Comparison of ENCODE assay signal across 24 cellular contexts in the genomic region with DNA sequence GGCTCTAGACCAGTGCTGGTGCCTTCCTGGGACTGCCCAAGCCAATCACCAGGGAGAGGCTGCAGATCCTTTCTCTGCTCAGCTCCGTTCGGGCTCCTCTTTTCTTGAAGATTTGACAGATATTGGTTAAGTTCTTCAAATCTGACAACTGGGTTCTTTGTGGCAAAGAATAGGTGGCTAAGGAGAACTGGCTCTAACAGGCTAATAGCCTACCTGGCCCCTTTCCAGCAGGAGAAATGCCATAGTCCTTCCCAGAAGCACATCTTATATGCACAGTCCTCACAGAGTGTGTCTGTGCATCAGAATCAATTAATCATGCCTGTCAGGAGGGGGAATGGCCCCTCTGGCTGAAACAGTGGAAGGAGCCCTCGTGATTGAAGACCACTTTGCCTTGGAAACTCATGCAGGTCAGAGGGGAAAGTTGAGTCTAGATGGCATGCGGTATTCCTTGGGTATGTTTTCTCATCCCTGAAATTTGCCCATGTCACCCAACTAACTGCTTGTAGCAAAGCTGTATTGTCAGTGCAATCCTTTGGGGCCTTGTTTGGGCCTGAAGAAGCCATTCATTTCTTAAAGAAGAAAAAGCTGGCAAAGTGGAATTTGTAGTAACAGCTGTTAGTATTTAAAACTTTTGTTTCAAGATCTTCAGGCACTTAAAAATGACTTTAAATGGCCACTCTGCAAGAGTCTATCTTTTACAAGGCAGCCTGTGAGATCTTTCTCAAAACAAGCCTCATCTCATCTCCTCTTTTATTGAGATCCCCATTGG.
A peak's percentile ranks its signal among the peaks of the same experiment; 100 is the strongest.
DNase-seq lines count a peak whose midpoint lies in the region; ATAC-seq and TF ChIP-seq lines count a peak whose summit lies in the region.
"Had no signal": no experiment of that assay in that cellular context is flagged by ENCODE, and none has a peak within 500 bp of the region (broad histone marks: within the 10 kb centered on the region; RNA-seq: fewer than 3 reads in every experiment).

No MANE protein-coding gene starts in this region.

- H2BK5ac ChIP-seq in IMR-90 (ENCODE audit: low read depth, low read length, poor library complexity, severe bottlenecking) = no peak overlapping the region

- H3K27ac Mint-ChIP-seq in natural killer cell treated with Interleukin-12 subunit alpha and Interleukin-12 subunit beta and Interleukin-15 and Interleukin-18, amount 100 ng/mL, for 72 hours = no peak overlapping the region
- H3K27ac Mint-ChIP-seq: activated naive CD8-positive, alpha-beta T cell treated with anti-CD3 and anti-CD28 coated beads, Interleukin-2, amount 10 ng/mL, durations not matched to agents 7 days and 5 days; CD4-positive, alpha-beta T cell; effector memory CD8-positive, alpha-beta T cell had no signal

- TF ChIP-seq RAD21 in IMR-90 (IDR thresholded peaks at IDR 0.05; ENCODE audit: low read length) = no peak

- H2AK9ac ChIP-seq in IMR-90 (replicated peaks; ENCODE audit: low read depth, low read length, poor library complexity) = no peak overlapping the region

- no peak overlapping the region for H3K4me3 Mint-ChIP-seq in natural killer cell treated with Interleukin-12 subunit alpha and Interleukin-12 subunit beta and Interleukin-15 and Interleukin-18, amount 100 ng/mL, for 72 hours
- H3K4me3 Mint-ChIP-seq: activated naive CD8-positive, alpha-beta T cell treated with anti-CD3 and anti-CD28 coated beads, Interleukin-2, amount 10 ng/mL, durations not matched to agents 7 days and 5 days; CD4-positive, alpha-beta T cell; effector memory CD8-positive, alpha-beta T cell; naive thymus-derived CD4-positive, alpha-beta T cell had no signal

- H3K9me1 ChIP-seq in IMR-90 (ENCODE audit: insufficient read depth, low read length) = peaks cover 6% of the 10 kb centered on the region; the same call in 1 of the 2 replicates

- H3K4me1 Mint-ChIP-seq in natural killer cell treated with Interleukin-12 subunit alpha and Interleukin-12 subunit beta and Interleukin-15 and Interleukin-18, amount 100 ng/mL, for 72 hours (ENCODE audit: low read depth in 2 of 2) = no peaks in the 10 kb centered on the region
- H3K4me1 Mint-ChIP-seq: activated naive CD8-positive, alpha-beta T cell treated with anti-CD3 and anti-CD28 coated beads, Interleukin-2, amount 10 ng/mL, durations not matched to agents 7 days and 5 days had no signal

- DNase-seq in IMR-90 (no peak), ecto neural progenitor cell (ENCODE audit: low spot score) (peak; percentile 37), tibial nerve (ENCODE audit: low spot score in 2 of 2) (no peak), gastrocnemius medialis (no peak)
- no peak for DNase-seq in activated CD8-positive, alpha-beta memory T cell treated with anti-CD3 and anti-CD28 coated beads, Interleukin-2, amount 50 U/mL, for 4 hours
- DNase-seq in activated naive CD4-positive, alpha-beta T cell (lab: John Stamatoyannopoulos, UW) = no peak
- no peak for DNase-seq in natural killer cell treated with Interleukin-12 subunit alpha and Interleukin-12 subunit beta and Interleukin-15 and Interleukin-18, amount 100 ng/mL, for 72 hours (ENCODE audit: low spot score)
- DNase-seq: activated naive CD8-positive, alpha-beta T cell treated with anti-CD3 and anti-CD28 coated beads, Interleukin-2, amount 10 ng/mL, durations not matched to agents 7 days and 5 days; CD4-positive, alpha-beta T cell; DMS 273 treated with DMSO at 0.1 percent for 48 hours; effector memory CD8-positive, alpha-beta T cell; GDM1; HCEC 1CT; MV-4-11; naive thymus-derived CD4-positive, alpha-beta T cell; NCI-H2029; NCI-H510A; Peyer's patch; SJCRH30; T-helper 2 cell had no signal

- H3K4me3 ChIP-seq in IMR-90 (ENCODE audit: insufficient read depth, low read depth, low read length) = no peak overlapping the region
- H3K4me3 ChIP-seq in muscle layer of duodenum (ENCODE audit: low read depth in 1 of 2, low read length in 2 of 2) = no peak overlapping the region
- H3K4me3 ChIP-seq in tibial nerve = no peak overlapping the region
- H3K4me3 ChIP-seq in gastrocnemius medialis = no peak overlapping the region
- H3K4me3 ChIP-seq: Peyer's patch, SJCRH30 had no signal

- H2AFZ ChIP-seq in IMR-90 (replicated peaks; ENCODE audit: low read length, poor library complexity) = no peak overlapping the region
- H2AFZ ChIP-seq: parathyroid adenoma had no signal

- H3K9me3 ChIP-seq in IMR-90 (ENCODE audit: control insufficient read depth, insufficient read depth, low read length) (no peaks in the 10 kb centered on the region), muscle layer of duodenum (ENCODE audit: control insufficient read depth in 1 of 2, low read length in 2 of 2) (no peaks in the 10 kb centered on the region), tibial nerve (no peaks in the 10 kb centered on the region), gastrocnemius medialis (no peaks in the 10 kb centered on the region)
- H3K9me3 ChIP-seq: Peyer's patch had no signal

- peak overlapping the region; percentile 8 for H3K4ac ChIP-seq in IMR-90 (ENCODE audit: low read depth, low read length)

- H3K14ac ChIP-seq in IMR-90 (replicated peaks; ENCODE audit: low read depth, low read length) = peak overlapping the region; percentile 13; the same call in 1 of the 2 replicates

- H3K56ac ChIP-seq in IMR-90 (ENCODE audit: extremely low read depth, insufficient read depth, low read length) = no peak overlapping the region

- TF ChIP-seq POLR2A in IMR-90 (IDR thresholded peaks at IDR 0.05; ENCODE audit: low read depth, low read length) (no peak), tibial nerve (IDR thresholded peaks at IDR 0.05) (no peak), gastrocnemius medialis (IDR thresholded peaks at IDR 0.05) (no peak)

- POLR2A ChIA-PET in IMR-90 (lab: Charles Lee; ENCODE audit: unreplicated experiment) = no interaction called here

- BruUV-seq in IMR-90 (replicated peaks; lab: Mats Ljungman, UMichigan) = no TSS peak

- H3K18ac ChIP-seq in IMR-90 (ENCODE audit: low read depth, low read length) = peak overlapping the region; percentile 20

- no peak overlapping the region for H2BK15ac ChIP-seq in IMR-90 (ENCODE audit: low read depth, low read length)

- H2BK120ac ChIP-seq in IMR-90 (ENCODE audit: low read depth, low read length) = no peak overlapping the region

- H4K5ac ChIP-seq in IMR-90 (ENCODE audit: low read depth, low read length) = no peak overlapping the region

- H3K79me1 ChIP-seq in IMR-90 (ENCODE audit: low read depth in 1 of 2, low read length in 2 of 2) = peaks cover 0 to 4% of the 10 kb centered on the region in 2 experiments; a peak in 1 of 4 replicates

- dilution Hi-C loops in IMR-90 (cut with HindIII; ENCODE audit: low sequenced_read_pairs, unreplicated experiment) = no loop called here

- no peaks in the 10 kb centered on the region for H3K9me3 Mint-ChIP-seq in natural killer cell treated with Interleukin-12 subunit alpha and Interleukin-12 subunit beta and Interleukin-15 and Interleukin-18, amount 100 ng/mL, for 72 hours
- H3K9me3 Mint-ChIP-seq: activated naive CD8-positive, alpha-beta T cell treated with anti-CD3 and anti-CD28 coated beads, Interleukin-2, amount 10 ng/mL, durations not matched to agents 7 days and 5 days; CD4-positive, alpha-beta T cell; effector memory CD8-positive, alpha-beta T cell had no signal

- no peak overlapping the region for H4K91ac ChIP-seq in IMR-90 (ENCODE audit: insufficient read depth, low read depth, low read length)

- H3K27me3 ChIP-seq in IMR-90 (ENCODE audit: control insufficient read depth, insufficient read depth, low read length) = no peaks in the 10 kb centered on the region
- no peaks in the 10 kb centered on the region for H3K27me3 ChIP-seq in muscle layer of duodenum (ENCODE audit: low read depth, low read length)
- H3K27me3 ChIP-seq in tibial nerve = no peaks in the 10 kb centered on the region
- H3K27me3 ChIP-seq in gastrocnemius medialis = no peaks in the 10 kb centered on the region
- H3K27me3 ChIP-seq: Peyer's patch, SJCRH30 had no signal

- CTCF ChIA-PET in IMR-90 (lab: Yijun Ruan, JAX) = no interaction called here

- H3K4me2 ChIP-seq in IMR-90 (ENCODE audit: low read depth, low read length) = no peak overlapping the region

- H4K8ac ChIP-seq in IMR-90 (ENCODE audit: low read depth in 2 of 2, low read length in 2 of 2) = no peak overlapping the region

- peak overlapping the region; percentile 36 for H2AK5ac ChIP-seq in IMR-90 (ENCODE audit: low read depth, low read length)

- no peaks in the 10 kb centered on the region for H4K20me1 ChIP-seq in IMR-90 (ENCODE audit: insufficient read depth, low read length)

- H3K23ac ChIP-seq in IMR-90 (ENCODE audit: low read depth, low read length) = no peak overlapping the region

- TF ChIP-seq EP300 in tibial nerve (IDR thresholded peaks at IDR 0.05) = no peak

- no peak for TF ChIP-seq CTCF in IMR-90 (conservative IDR thresholded peaks at IDR 0.05; ENCODE audit: low read depth, low read length)
- TF ChIP-seq CTCF in tibial nerve (IDR thresholded peaks at IDR 0.05) = no peak
- no peak for TF ChIP-seq CTCF in gastrocnemius medialis (IDR thresholded peaks at IDR 0.05 in 4 of 5, conservative IDR thresholded peaks at IDR 0.05 in 1 of 5)

- H3K9ac ChIP-seq in IMR-90 (ENCODE audit: low read depth, low read length) = no peak overlapping the region
- H3K9ac ChIP-seq: parathyroid adenoma had no signal

- H3K4me1 ChIP-seq in IMR-90 (ENCODE audit: control insufficient read depth, insufficient read depth, low read length) = peaks cover 11% of the 10 kb centered on the region
- H3K4me1 ChIP-seq in muscle layer of duodenum (ENCODE audit: control insufficient read depth in 1 of 2, insufficient read depth in 2 of 2, low read length in 2 of 2) = peaks cover 11 to 20% of the 10 kb centered on the region in 2 donors
- H3K4me1 ChIP-seq in tibial nerve = peaks cover 0 to 80% (median 42%) of the 10 kb centered on the region in 4 donors
- H3K4me1 ChIP-seq in gastrocnemius medialis = peaks cover 37 to 63% of the 10 kb centered on the region in 2 donors
- H3K4me1 ChIP-seq: Peyer's patch had no signal

- H3K27ac ChIP-seq in IMR-90 (ENCODE audit: insufficient read depth, low read length) (no peak overlapping the region), muscle layer of duodenum (ENCODE audit: low read length) (peak overlapping the region; percentile 1), tibial nerve (peak overlapping the region in 3 of 4 donors; percentile 31 to 94 (median 75)), gastrocnemius medialis (peak overlapping the region in 2 of 4 donors; percentile 8 to 84)
- H3K27ac ChIP-seq: parathyroid adenoma, Peyer's patch, SJCRH30, VCaP had no signal

- ATAC-seq in IMR-90 (ENCODE audit: low read depth) = no peak
- ATAC-seq in gastrocnemius medialis = no peak
- no peak for ATAC-seq in natural killer cell treated with Interleukin-12 subunit alpha and Interleukin-12 subunit beta and Interleukin-15 and Interleukin-18, amount 100 ng/mL, for 72 hours
- ATAC-seq: effector memory CD8-positive, alpha-beta T cell; naive thymus-derived CD4-positive, alpha-beta T cell; sciatic nerve had no signal

- no CpG with 5 or more reads among the region's 4 CpGs for WGBS in IMR-90 (ENCODE audit: extremely low coverage in 2 of 2, insufficient read length in 1 of 2), 2 experiments
- 62 to 64% methylated on average over 4 of the region's 4 CpGs for WGBS in tibial nerve, 2 donors

- H3K36me3 Mint-ChIP-seq in natural killer cell treated with Interleukin-12 subunit alpha and Interleukin-12 subunit beta and Interleukin-15 and Interleukin-18, amount 100 ng/mL, for 72 hours = no peaks in the 10 kb centered on the region

- intact Hi-C loops in IMR-90 (cut with micrococcal nuclease) (loop anchor here (10.0 kb wide), 2 partner anchors 113 to 143 kb away; no protein-coding TSS in a partner anchor), gastrocnemius medialis (cut with DNase I; ENCODE audit: low total_unique reads) (no loop called here)

- in situ Hi-C loops in IMR-90 (cut with MboI; ENCODE audit: low sequenced_read_pairs) (no loop called here), gastrocnemius medialis (cut with MboI; ENCODE audit: low sequenced_read_pairs in 4 of 4) (loop anchor here in 3 of 4 donors (5.0 to 25.0 kb wide), 3 partner anchors 64 to 246 kb away; a partner anchor contains a TSS)

- H3K36me3 ChIP-seq in IMR-90 (ENCODE audit: control insufficient read depth, insufficient read depth, low read length) = no peaks in the 10 kb centered on the region
- no peaks in the 10 kb centered on the region for H3K36me3 ChIP-seq in muscle layer of duodenum (ENCODE audit: control insufficient read depth in 1 of 2, insufficient read depth in 2 of 2, low read length in 2 of 2)
- H3K36me3 ChIP-seq in tibial nerve = no peaks in the 10 kb centered on the region
- no peaks in the 10 kb centered on the region for H3K36me3 ChIP-seq in gastrocnemius medialis
- H3K36me3 ChIP-seq: Peyer's patch, SJCRH30 had no signal

- peak overlapping the region; percentile 8; the same call in 1 of the 2 replicates for H2BK20ac ChIP-seq in IMR-90 (ENCODE audit: low read depth, low read length)

- H3K27me3 Mint-ChIP-seq in natural killer cell treated with Interleukin-12 subunit alpha and Interleukin-12 subunit beta and Interleukin-15 and Interleukin-18, amount 100 ng/mL, for 72 hours = no peaks in the 10 kb centered on the region
- H3K27me3 Mint-ChIP-seq: activated naive CD8-positive, alpha-beta T cell treated with anti-CD3 and anti-CD28 coated beads, Interleukin-2, amount 10 ng/mL, durations not matched to agents 7 days and 5 days; CD4-positive, alpha-beta T cell; effector memory CD8-positive, alpha-beta T cell; naive thymus-derived CD4-positive, alpha-beta T cell had no signal
